In genomic region chr2:54404270-54404669, GRCh38 we compare ENCODE assay signal across 15 cellular contexts. TPM values are rescaled to one million over a fixed set of nuclear protein-coding genes. Genes with fewer than 3 reads are reported as not detected.
A peak's percentile ranks its signal among the peaks of the same experiment; 100 is the strongest.
DNase-seq lines count a peak whose midpoint lies in the region; TF ChIP-seq lines count a peak whose summit lies in the region.
"Had no signal": no experiment of that assay in that cellular context is flagged by ENCODE, and none has a peak within 500 bp of the region (broad histone marks: within the 10 kb centered on the region; RNA-seq: fewer than 3 reads in every experiment).

No MANE protein-coding gene starts in this region.

- no peaks in the 10 kb centered on the region for H3K4me1 ChIP-seq in BE2C

- peaks cover 13% of the 10 kb centered on the region for H3K27me3 Mint-ChIP-seq in osteocyte (ENCODE audit: unreplicated experiment)
- H3K27me3 Mint-ChIP-seq: activated T-helper 17 cell treated with anti-CD3 and anti-CD28 coated beads, Interleukin-2, amount 50 U/mL, for 72 hours had no signal

- no peak overlapping the region for H3K4me3 ChIP-seq in AG10803 (ENCODE audit: low read length)
- H3K4me3 ChIP-seq in fibroblast of villous mesenchyme (ENCODE audit: low read depth, low read length) = no peak overlapping the region
- no peak overlapping the region for H3K4me3 ChIP-seq in BE2C (ENCODE audit: low read depth, low read length)
- H3K4me3 ChIP-seq: GM23248, vagina had no signal

- no peaks in the 10 kb centered on the region for H3K36me3 ChIP-seq in BE2C
- H3K36me3 ChIP-seq: vagina had no signal

- TF ChIP-seq CTCF in AG10803 (conservative IDR thresholded peaks at IDR 0.05; ENCODE audit: low read length) = no peak
- TF ChIP-seq CTCF in fibroblast of villous mesenchyme (IDR thresholded peaks at IDR 0.05; ENCODE audit: insufficient read depth, low read depth, low read length) = no peak
- TF ChIP-seq CTCF in BE2C (IDR thresholded peaks at IDR 0.05; ENCODE audit: low read depth, low read length) = no peak
- TF ChIP-seq CTCF in osteocyte (IDR thresholded peaks at IDR 0.05) = no peak

- H3K27ac Mint-ChIP-seq in osteocyte (ENCODE audit: unreplicated experiment) = no peak overlapping the region
- H3K27ac Mint-ChIP-seq: activated T-helper 17 cell treated with anti-CD3 and anti-CD28 coated beads, Interleukin-2, amount 50 U/mL, for 72 hours; B cell had no signal

- H3K9me3 ChIP-seq in BE2C = no peaks in the 10 kb centered on the region
- H3K9me3 ChIP-seq: vagina had no signal

- H3K36me3 Mint-ChIP-seq in osteocyte (ENCODE audit: unreplicated experiment) = no peaks in the 10 kb centered on the region

- no peaks in the 10 kb centered on the region for H3K9me3 Mint-ChIP-seq in osteocyte (ENCODE audit: unreplicated experiment)
- H3K9me3 Mint-ChIP-seq: activated T-helper 17 cell treated with anti-CD3 and anti-CD28 coated beads, Interleukin-2, amount 50 U/mL, for 72 hours had no signal

- no peaks in the 10 kb centered on the region for H3K27me3 ChIP-seq in BE2C
- H3K27me3 ChIP-seq: vagina had no signal

- H3K4me3 Mint-ChIP-seq in osteocyte (ENCODE audit: unreplicated experiment) = no peak overlapping the region
- H3K4me3 Mint-ChIP-seq: activated T-helper 17 cell treated with anti-CD3 and anti-CD28 coated beads, Interleukin-2, amount 50 U/mL, for 72 hours; B cell had no signal

- peak; percentile 33 for DNase-seq in AG10803 (ENCODE audit: low read depth)
- peak; percentile 56 for DNase-seq in HCEC 1CT
- DNase-seq in RPMI7951 (ENCODE audit: low read depth) = peak; percentile 30
- DNase-seq in fibroblast of villous mesenchyme (ENCODE audit: low read depth) = peak; percentile 97
- no peak for DNase-seq in stimulated activated CD8-positive, alpha-beta memory T cell treated with anti-CD3 and anti-CD28 coated beads, Interleukin-4, amount 100 ng/mL, for 48 hours
- no peak for DNase-seq in NCI-H82 treated with DMSO at 0.1 percent for 48 hours (lab: John Stamatoyannopoulos, UW; ENCODE audit: unreplicated experiment)
- DNase-seq in BE2C = no peak
- no peak for DNase-seq in osteocyte (ENCODE audit: extremely low spot score, unreplicated experiment)
- DNase-seq: activated CD4-positive, alpha-beta T cell treated with anti-CD3 and anti-CD28 coated beads, Interleukin-2, amount 50 U/mL, for 48 hours; GM23248; kidney glomerular epithelial cell; NCI-H345 had no signal

- H3K4me1 Mint-ChIP-seq in osteocyte (ENCODE audit: unreplicated experiment) = peaks cover 29% of the 10 kb centered on the region

RNA-seq across cellular contexts. Expression of gene SPTBN1, which starts 51.9 kb away (rescaled TPM):
- total RNA-seq in RPMI7951 (2014; rRNA removed; shearing (Covaris generic)) = 120 and 129 TPM in 2 replicates
- total RNA-seq in fibroblast of villous mesenchyme = 181 and 200 TPM in 2 replicates
- polyA plus RNA-seq in BE2C (2012; ENCODE audit: insufficient read depth, insufficient read length, low read depth) = 135 TPM
- total RNA-seq in osteocyte = 248 and 251 TPM in 2 replicates

Comparison
In these comparisons a context has a peak if more than half of its experiments do, and no peak if none do; other contexts are left out.
1. DNase-seq: peak in AG10803 (single experiment), HCEC 1CT (single experiment), RPMI7951 (single experiment) and fibroblast of villous mesenchyme (single experiment); none in stimulated activated CD8-positive, alpha-beta memory T cell treated with anti-CD3 and anti-CD28 coated beads, Interleukin-4, amount 100 ng/mL, for 48 hours (single experiment), NCI-H82 treated with DMSO at 0.1 percent for 48 hours (single experiment), BE2C (single experiment) and osteocyte (single experiment).